ENCODE assay signal across 8 cellular contexts in the genomic region with DNA sequence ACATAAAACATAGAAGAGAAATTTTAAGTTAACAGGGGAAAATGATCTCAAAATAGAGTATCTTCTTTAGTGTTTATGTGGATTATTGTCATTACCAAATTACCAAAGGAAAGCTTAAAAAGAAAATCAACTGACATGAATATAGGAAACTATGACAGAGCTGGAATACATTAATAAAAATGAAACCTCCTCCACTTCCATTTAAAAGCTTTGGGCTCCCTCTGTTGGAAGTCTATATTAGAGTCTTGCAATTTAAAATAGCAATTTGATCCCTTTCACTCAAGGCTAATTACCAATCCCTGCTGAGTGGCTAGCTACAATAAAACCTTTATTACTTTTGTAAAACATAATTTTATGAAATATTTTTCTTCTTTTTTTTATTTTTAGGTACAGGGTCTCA.
DNase-seq lines count a peak whose midpoint lies in the region; ATAC-seq and TF ChIP-seq lines count a peak whose summit lies in the region.

No MANE protein-coding gene starts in this region.

- ATAC-seq in GM21367 (IDR thresholded peaks at IDR 0.05; ENCODE audit: unreplicated experiment) (no peak), GM18870 (IDR thresholded peaks at IDR 0.05; ENCODE audit: unreplicated experiment) (no peak), GM21619 (IDR thresholded peaks at IDR 0.05; ENCODE audit: unreplicated experiment) (no peak)

- peaks cover 4% of the 10 kb centered on the region; the same call in 1 of the 2 replicates for H3K79me2 ChIP-seq in Karpas-422 (ENCODE audit: low read length)

- TF ChIP-seq CTCF in RWPE1 (conservative IDR thresholded peaks at IDR 0.05; ENCODE audit: low read depth) (peak; percentile 20; the same call in 1 of the 2 replicates), fibroblast of mammary gland (conservative IDR thresholded peaks at IDR 0.05; ENCODE audit: control insufficient read depth, insufficient read depth, low read depth, low read length) (peak; percentile 49), retinal pigment epithelial cell (conservative IDR thresholded peaks at IDR 0.05; ENCODE audit: low read depth, low read length) (peak; percentile 32)

- peaks cover 32% of the 10 kb centered on the region for H3K4me1 ChIP-seq in Karpas-422 (ENCODE audit: low read length)

- H2AFZ ChIP-seq in Karpas-422 (ENCODE audit: low read length), result no peak overlapping the region

- no peaks in the 10 kb centered on the region for H3K9me3 ChIP-seq in Karpas-422 (ENCODE audit: low read length)

- H3K4me3 ChIP-seq in Karpas-422 (ENCODE audit: low read length), result no peak overlapping the region
- H3K4me3 ChIP-seq in fibroblast of mammary gland (ENCODE audit: control insufficient read depth, low read depth, low read length), result no peak overlapping the region
- H3K4me3 ChIP-seq in retinal pigment epithelial cell (ENCODE audit: low read length), result no peak overlapping the region

- no peaks in the 10 kb centered on the region for H3K27me3 ChIP-seq in Karpas-422 (ENCODE audit: low read length)

- H3K9me2 ChIP-seq in Karpas-422 (replicated peaks; ENCODE audit: insufficient read depth, low read length), result no peaks in the 10 kb centered on the region

- no peak overlapping the region for H3K27ac ChIP-seq in Karpas-422 (ENCODE audit: low read length)
- no peak overlapping the region for H3K27ac ChIP-seq in RWPE1

- CTCF ChIA-PET in RWPE1 (lab: Yijun Ruan, JAX), result no interaction called here

- H3K36me3 ChIP-seq in Karpas-422 (ENCODE audit: insufficient read depth, low read length), result no peaks in the 10 kb centered on the region

- peak overlapping the region; percentile 21 for H3K4me2 ChIP-seq in Karpas-422 (ENCODE audit: low read depth, low read length, poor library complexity, severe bottlenecking)

- no peaks in the 10 kb centered on the region for H4K20me1 ChIP-seq in Karpas-422 (ENCODE audit: insufficient read depth, low read depth, low read length)

- POLR2A ChIA-PET in RWPE1 (lab: Yijun Ruan, JAX; ENCODE audit: low non-redundant PET), result no interaction called here

- peak; percentile 9 for DNase-seq in DMS53 treated with DMSO at 0.1 percent for 48 hours (lab: John Stamatoyannopoulos, UW; ENCODE audit: unreplicated experiment)
- peak; percentile 84 for DNase-seq in Karpas-422
- DNase-seq in RWPE1 (ENCODE audit: low spot score), result peak; percentile 14
- DNase-seq in fibroblast of mammary gland (ENCODE audit: low read depth), result peak; percentile 61
- DNase-seq in retinal pigment epithelial cell (ENCODE audit: low read depth), result no peak

- no peak overlapping the region for H3K9ac ChIP-seq in Karpas-422 (ENCODE audit: low read length)
